Comparison of ENCODE assay signal across 11 cellular contexts in genomic region chr16:73890524-73891500, GRCh38.
A peak's percentile ranks its signal among the peaks of the same experiment; 100 is the strongest.
DNase-seq lines count a peak whose midpoint lies in the region; ATAC-seq and TF ChIP-seq lines count a peak whose summit lies in the region.
"Had no signal": no experiment of that assay in that cellular context is flagged by ENCODE, and none has a peak within 500 bp of the region (broad histone marks: within the 10 kb centered on the region; RNA-seq: fewer than 3 reads in every experiment).

No MANE protein-coding gene starts in this region.

- H3K9me3 Mint-ChIP-seq in chondrocyte (ENCODE audit: low read depth) (no peaks in the 10 kb centered on the region), nephron (no peaks in the 10 kb centered on the region), CD14-positive monocyte (peaks cover 0 to 12% (median 0%) of the 10 kb centered on the region in 7 donors)

- no peaks in the 10 kb centered on the region for H3K36me3 ChIP-seq in HUES6 (ENCODE audit: control insufficient read depth, insufficient read depth, low read length)
- H3K36me3 ChIP-seq: SJSA1, stomach had no signal

- H3K4me3 Mint-ChIP-seq in chondrocyte (ENCODE audit: unreplicated experiment) (peak overlapping the region; percentile 66), nephron (peak overlapping the region; percentile 76 to 82 (median 77)), CD14-positive monocyte (peak overlapping the region in 1 of 2 donors; percentile 23)

- DNase-seq in Daoy (ENCODE audit: low read depth): peak; percentile 4
- no peak for DNase-seq in chondrocyte (ENCODE audit: low spot score)
- DNase-seq in CD14-positive monocyte (ENCODE audit: low spot score): no peak
- DNase-seq: HCEC 1CT, KBM-7, stomach had no signal

- H3K4me1 ChIP-seq in HUES6 (ENCODE audit: control insufficient read depth, insufficient read depth, low read length): peaks cover 16% of the 10 kb centered on the region
- H3K4me1 ChIP-seq: SJSA1 had no signal

- intact Hi-C loops in CD14-positive monocyte (cut with micrococcal nuclease): no loop called here

- no peak overlapping the region for H3K27ac ChIP-seq in HUES6 (ENCODE audit: low read depth, low read length)
- H3K27ac ChIP-seq: SJSA1, stomach had no signal

- ATAC-seq in HG03135 (IDR thresholded peaks at IDR 0.05; ENCODE audit: unreplicated experiment): no peak
- ATAC-seq in HG03460 (IDR thresholded peaks at IDR 0.05; ENCODE audit: unreplicated experiment): no peak

- no peaks in the 10 kb centered on the region for H3K27me3 ChIP-seq in HUES6 (ENCODE audit: control insufficient read depth, insufficient read depth, low read length)

- no peaks in the 10 kb centered on the region for H3K9me3 ChIP-seq in HUES6 (ENCODE audit: control insufficient read depth, insufficient read depth, low read depth, low read length)
- H3K9me3 ChIP-seq: SJSA1, stomach had no signal

- H3K36me3 Mint-ChIP-seq in chondrocyte (ENCODE audit: low read depth): no peaks in the 10 kb centered on the region
- H3K36me3 Mint-ChIP-seq in nephron (ENCODE audit: low read depth): no peaks in the 10 kb centered on the region
- H3K36me3 Mint-ChIP-seq in CD14-positive monocyte: no peaks in the 10 kb centered on the region

- TF ChIP-seq CTCF in chondrocyte (IDR thresholded peaks at IDR 0.05): no peak
- TF ChIP-seq CTCF in nephron (IDR thresholded peaks at IDR 0.05; ENCODE audit: unreplicated experiment in 3 of 3): no peak
- TF ChIP-seq CTCF in CD14-positive monocyte (IDR thresholded peaks at IDR 0.05): no peak

- H3K27me3 Mint-ChIP-seq in chondrocyte (ENCODE audit: low read depth) (peaks cover 40% of the 10 kb centered on the region), nephron (ENCODE audit: low read depth) (peaks cover 33% of the 10 kb centered on the region), CD14-positive monocyte (ENCODE audit: low read depth in 3 of 3) (peaks cover 21 to 35% (median 25%) of the 10 kb centered on the region in 3 donors)

- H3K4me1 Mint-ChIP-seq in chondrocyte (ENCODE audit: low read depth) (peaks cover 12% of the 10 kb centered on the region), nephron (peaks cover 59% of the 10 kb centered on the region), CD14-positive monocyte (peaks cover 4% of the 10 kb centered on the region)

- H3K9ac ChIP-seq in HUES6 (ENCODE audit: low read length): peak overlapping the region; percentile 31

- H3K27ac Mint-ChIP-seq in chondrocyte (ENCODE audit: unreplicated experiment) (peak overlapping the region; percentile 29), nephron (peak overlapping the region; percentile 72 to 83 (median 80)), CD14-positive monocyte (peak overlapping the region in 1 of 7 donors; percentile 15)

- peak overlapping the region; percentile 55 for H3K4me3 ChIP-seq in HUES6 (ENCODE audit: low read depth, low read length)
- H3K4me3 ChIP-seq: SJSA1 had no signal
